ENCODE assay signal across 22 cellular contexts in genomic region chr17:21299981-21300600, GRCh38. TPM values are rescaled to one million over a fixed set of nuclear protein-coding genes. Genes with fewer than 3 reads are reported as not detected.
DNase-seq lines count a peak whose midpoint lies in the region; ATAC-seq and TF ChIP-seq lines count a peak whose summit lies in the region.
"Had no signal": no experiment of that assay in that cellular context is flagged by ENCODE, and none has a peak within 500 bp of the region (broad histone marks: within the 10 kb centered on the region; RNA-seq: fewer than 3 reads in every experiment).

No MANE protein-coding gene starts in this region.

- POLR2A ChIA-PET in HEK293 (lab: Yijun Ruan, JAX), result no interaction called here

- no peaks in the 10 kb centered on the region for H3K27me3 ChIP-seq in BLaER1
- peaks cover 0 to 5% (median 0%) of the 10 kb centered on the region in 45 donors for H3K27me3 ChIP-seq in dorsolateral prefrontal cortex
- H3K27me3 ChIP-seq: body of pancreas, upper lobe of right lung had no signal

- DNase-seq in NCI-H69 (lab: John Stamatoyannopoulos, UW) (peak; percentile 63), glutamatergic neuron (no peak), islet precursor cell (no peak), dorsolateral prefrontal cortex (no peak)
- DNase-seq: activated CD4-positive, alpha-beta T cell treated with anti-CD3 and anti-CD28 coated beads for 1 hour; activated effector memory CD4-positive, alpha-beta T cell treated with anti-CD3 and anti-CD28 coated beads, Interleukin-2, amount 50 U/mL, for 16 hours; body of pancreas; H9; naive B cell; NCI-H1417; NCI-H446 treated with DMSO at 0.1 percent for 48 hours; occipital lobe; retina; small intestine; stimulated activated CD4-positive, alpha-beta T cell treated with anti-CD3 and anti-CD28 coated beads, Interleukin-1b, Interleukin-23, amount 100 ng/mL, for 48 hours had no signal

- intact Hi-C loops in dorsolateral prefrontal cortex (cut with DNase I), result loop anchor here in 1 of 2 donors (10.0 kb wide), 1 partner anchor 865 kb away; no protein-coding TSS in a partner anchor

- no peak for TF ChIP-seq CTCF in HEK293 (tag by site-specific recombination; IDR thresholded peaks at IDR 0.05)
- no peak for TF ChIP-seq CTCF in glutamatergic neuron (IDR thresholded peaks at IDR 0.05; ENCODE audit: partially characterized antibody, unreplicated experiment)
- no peak for TF ChIP-seq CTCF in dorsolateral prefrontal cortex (IDR thresholded peaks at IDR 0.05 in 54 of 56, conservative IDR thresholded peaks at IDR 0.05 in 2 of 56; ENCODE audit: low read depth in 1 of 56, partially characterized antibody in 56 of 56)

- 0 out of 2 replicates have a peak overlapping the region, but pooled peaks have one; percentile 60 for H3K9ac ChIP-seq in BLaER1

- peaks cover 18% of the 10 kb centered on the region for H3K4me1 Mint-ChIP-seq in glutamatergic neuron (ENCODE audit: low read depth, unreplicated experiment)
- H3K4me1 Mint-ChIP-seq: H9 had no signal

- H3K9me3 ChIP-seq in BLaER1 (no peaks in the 10 kb centered on the region), HEK293 (ENCODE audit: control insufficient read depth, insufficient read depth, low read depth, low read length) (no peaks in the 10 kb centered on the region)
- H3K9me3 ChIP-seq: body of pancreas, upper lobe of right lung had no signal

- peaks cover 29% of the 10 kb centered on the region for H3K27me3 Mint-ChIP-seq in glutamatergic neuron (ENCODE audit: unreplicated experiment)
- H3K27me3 Mint-ChIP-seq: naive B cell had no signal

- H3K36me3 ChIP-seq in BLaER1 (peaks cover 92% of the 10 kb centered on the region), HEK293 (ENCODE audit: control insufficient read depth in 2 of 2, insufficient read depth in 1 of 2, low read length in 2 of 2) (peaks cover 10 to 80% of the 10 kb centered on the region in 2 experiments; a peak in 2 of 3 replicates)

- H3K4me3 ChIP-seq in BLaER1, result no peak overlapping the region
- H3K4me3 ChIP-seq in HEK293 (ENCODE audit: low read depth, low read length), result no peak overlapping the region
- no peak overlapping the region for H3K4me3 ChIP-seq in dorsolateral prefrontal cortex
- H3K4me3 ChIP-seq: body of pancreas, upper lobe of right lung had no signal

- peak overlapping the region; percentile 69 for H3K27ac ChIP-seq in BLaER1
- H3K27ac ChIP-seq in HEK293 (ENCODE audit: extremely low read depth, low read depth, low read length), result no peak overlapping the region
- H3K27ac ChIP-seq in dorsolateral prefrontal cortex, result no peak overlapping the region
- H3K27ac ChIP-seq: body of pancreas, HL-60, upper lobe of right lung had no signal

- CTCF ChIA-PET in HEK293 (lab: Yijun Ruan, JAX), result no interaction called here

- peak overlapping the region; percentile 70 for H3K4me2 ChIP-seq in BLaER1

- peaks cover 3% of the 10 kb centered on the region for H3K36me3 Mint-ChIP-seq in glutamatergic neuron (ENCODE audit: unreplicated experiment)

- ATAC-seq in HG03280 (IDR thresholded peaks at IDR 0.05; ENCODE audit: unreplicated experiment), result no peak
- ATAC-seq: body of pancreas, left lobe of liver, upper lobe of right lung had no signal

- no peak overlapping the region for H3K4me3 Mint-ChIP-seq in glutamatergic neuron (ENCODE audit: unreplicated experiment)
- H3K4me3 Mint-ChIP-seq: CD14-positive monocyte, H9, naive B cell had no signal

- H3K4me1 ChIP-seq in BLaER1 (peaks cover 92% of the 10 kb centered on the region), HEK293 (ENCODE audit: control insufficient read depth, insufficient read depth, low read length) (no peaks in the 10 kb centered on the region)
- H3K4me1 ChIP-seq: upper lobe of right lung had no signal

- peak overlapping the region; percentile 30 for H3K27ac Mint-ChIP-seq in glutamatergic neuron (ENCODE audit: unreplicated experiment)
- H3K27ac Mint-ChIP-seq: H9 had no signal

- peaks cover 45% of the 10 kb centered on the region for H3K9me3 Mint-ChIP-seq in glutamatergic neuron (ENCODE audit: unreplicated experiment)

- H4K20me1 ChIP-seq in BLaER1, result peaks cover 97% of the 10 kb centered on the region

TF ChIP-seq in HEK293, 187 proteins besides CTCF, POLR2A, EP300 and RAD21:
- TF ChIP-seq ZNF768 (tag by site-specific recombination; IDR thresholded peaks at IDR 0.05), result peak; percentile 92
- no peak for TF ChIP-seq ZBTB44 (tag by site-specific recombination; IDR thresholded peaks at IDR 0.05)

RNA-seq across cellular contexts. Expression of gene MAP2K3, which starts 15.6 kb away (rescaled TPM):
- total RNA-seq in glutamatergic neuron (ENCODE audit: unreplicated experiment) (38.0 TPM), dorsolateral prefrontal cortex (10 to 100 TPM in 119 of 120 experiments, 1 to 10 TPM in 1; 9.6 to 38.2 (median 18.5) TPM)

RNA-seq across cellular contexts. Expression of gene NATD1, which starts 46.9 kb away (rescaled TPM):
- total RNA-seq in glutamatergic neuron (ENCODE audit: unreplicated experiment) (45.9 TPM), dorsolateral prefrontal cortex (10 to 100 TPM in 14 of 120 experiments, 1 to 10 TPM in 106; 5.2 to 13.5 (median 7.6) TPM)
